ENCODE assay signal across 2 cellular contexts in genomic region chr12:208813-209212, GRCh38.
A peak's percentile ranks its signal among the peaks of the same experiment; 100 is the strongest.
TF ChIP-seq lines count a peak whose summit lies in the region.

No MANE protein-coding gene starts in this region.

TF ChIP-seq in HepG2, 621 proteins besides CTCF, POLR2A, EP300 and RAD21:
- TF ChIP-seq ZSCAN5A (CRISPR knock-in tag; IDR thresholded peaks at IDR 0.05; ENCODE audit: borderline replicate concordance) (no peak), NR2F2 (IDR thresholded peaks at IDR 0.05; ENCODE audit: borderline replicate concordance, low read depth) (peak; percentile 43; the same call in 1 of the 2 replicates), NR2F6 (IDR thresholded peaks at IDR 0.05) (peak; percentile 41; the same call in 1 of the 2 replicates), NR2F6 (CRISPR knock-in tag; IDR thresholded peaks at IDR 0.05) (no peak), ZNF430 (CRISPR knock-in tag; IDR thresholded peaks at IDR 0.05) (no peak), ZNF362 (CRISPR knock-in tag; IDR thresholded peaks at IDR 0.05; ENCODE audit: borderline replicate concordance) (no peak), ZNF710 (CRISPR knock-in tag; IDR thresholded peaks at IDR 0.05; ENCODE audit: borderline replicate concordance) (no peak), WIZ (CRISPR knock-in tag; IDR thresholded peaks at IDR 0.05) (no peak), HES4 (CRISPR knock-in tag; IDR thresholded peaks at IDR 0.05; ENCODE audit: borderline replicate concordance) (no peak), ZNF446 (CRISPR knock-in tag; IDR thresholded peaks at IDR 0.05) (no peak)

TF ChIP-seq in HEK293T, 16 proteins besides CTCF, POLR2A, EP300 and RAD21:
- TF ChIP-seq L3MBTL2 (conservative IDR thresholded peaks at IDR 0.05), result no peak
- no peak for TF ChIP-seq TARDBP (IDR thresholded peaks at IDR 0.05)
- TF ChIP-seq NFRKB (IDR thresholded peaks at IDR 0.05), result no peak
- no peak for TF ChIP-seq SUZ12 (IDR thresholded peaks at IDR 0.05)
- no peak for TF ChIP-seq ARNT (IDR thresholded peaks at IDR 0.05)
